11 cellular contexts compared by ENCODE assay signal in genomic region chr16:3957344-3957980, GRCh38.
DNase-seq lines count a peak whose midpoint lies in the region; ATAC-seq and TF ChIP-seq lines count a peak whose summit lies in the region.
"Had no signal": no experiment of that assay in that cellular context is flagged by ENCODE, and none has a peak within 500 bp of the region (broad histone marks: within the 10 kb centered on the region; RNA-seq: fewer than 3 reads in every experiment).

No MANE protein-coding gene starts in this region.

- no peak overlapping the region for H3K4ac ChIP-seq in H9 (ENCODE audit: low read depth, low read length)

- H3K79me1 ChIP-seq in H9 (ENCODE audit: insufficient read depth, low read depth, low read length, poor library complexity, severe bottlenecking), result no peaks in the 10 kb centered on the region

- H3K9me3 ChIP-seq in H9 (ENCODE audit: control insufficient read depth, low read depth, low read length), result no peaks in the 10 kb centered on the region
- H3K9me3 ChIP-seq in neural progenitor cell (ENCODE audit: low read depth), result no peaks in the 10 kb centered on the region

- peak; percentile 55 for ATAC-seq in SK-N-SH treated with all-trans-retinoic acid at 6 μM for 48 hours
- no peak for ATAC-seq in GM21423 (IDR thresholded peaks at IDR 0.05; ENCODE audit: unreplicated experiment)

- H3K4me2 ChIP-seq in H9 (ENCODE audit: insufficient read depth, insufficient read length, low read length) (no peak overlapping the region), neural progenitor cell (no peak overlapping the region)

- peak; percentile 19 for DNase-seq in NCI-H510A treated with DMSO at 0.1 percent for 48 hours (lab: John Stamatoyannopoulos, UW)
- DNase-seq in NCI-H510A (lab: John Stamatoyannopoulos, UW), result no peak
- no peak for DNase-seq in H9
- no peak for DNase-seq in neural progenitor cell (ENCODE audit: low spot score)
- no peak for DNase-seq in SKM-1 (lab: John Stamatoyannopoulos, UW; ENCODE audit: unreplicated experiment)
- DNase-seq in GM20000 (ENCODE audit: low spot score), result no peak
- DNase-seq: HCEC 1CT, NCI-H1930, SHP77 had no signal

- peaks cover 10% of the 10 kb centered on the region for H3F3A ChIP-seq in neural progenitor cell (ENCODE audit: low read depth)

- no peak overlapping the region for H2BK120ac ChIP-seq in H9 (ENCODE audit: low read depth, low read length, poor library complexity, severe bottlenecking)

- H3K4me3 Mint-ChIP-seq in H9 (no peak overlapping the region), neural progenitor cell (no peak overlapping the region)

- H3K79me2 ChIP-seq in H9 (ENCODE audit: insufficient read depth, low read length), result no peaks in the 10 kb centered on the region
- no peaks in the 10 kb centered on the region for H3K79me2 ChIP-seq in neural progenitor cell (ENCODE audit: low read depth)

- H2BK15ac ChIP-seq in H9 (ENCODE audit: low read depth, low read length), result no peak overlapping the region

- H3K14ac ChIP-seq in H9 (ENCODE audit: insufficient read depth, low read length), result no peak overlapping the region

- H3K27me3 ChIP-seq in H9 (ENCODE audit: insufficient read depth, low read length) (no peaks in the 10 kb centered on the region), neural progenitor cell (no peaks in the 10 kb centered on the region)

- TF ChIP-seq CTCF in H9 (conservative IDR thresholded peaks at IDR 0.05), result no peak
- no peak for TF ChIP-seq CTCF in neural progenitor cell (IDR thresholded peaks at IDR 0.05)
- TF ChIP-seq CTCF in GM20000 (IDR thresholded peaks at IDR 0.05; ENCODE audit: extremely low read depth, missing control alignments), result no peak

- H4K5ac ChIP-seq in H9 (ENCODE audit: insufficient read length, low read depth, low read length), result no peak overlapping the region

- WGBS in H9 (ENCODE audit: extremely low coverage, insufficient read length, low lambda C conversion rate), result no CpG with 5 or more reads among the region's 23 CpGs

- H3T11ph ChIP-seq in H9 (ENCODE audit: low read length), result no peak overlapping the region

- H3K4me1 ChIP-seq in H9 (ENCODE audit: insufficient read depth, low read length), result no peaks in the 10 kb centered on the region
- H3K4me1 ChIP-seq in neural progenitor cell, result peaks cover 12% of the 10 kb centered on the region

- H2BK12ac ChIP-seq in H9 (ENCODE audit: insufficient read length, low read depth, low read length), result no peak overlapping the region

- H3K27ac ChIP-seq in H9 (ENCODE audit: insufficient read length, low read depth, low read length) (no peak overlapping the region), neural progenitor cell (no peak overlapping the region)

- H2AK5ac ChIP-seq in H9 (ENCODE audit: insufficient read length, low read length), result no peak overlapping the region

- H4K91ac ChIP-seq in H9 (ENCODE audit: insufficient read length, low read depth, low read length), result no peak overlapping the region

- H3K4me1 Mint-ChIP-seq in H9 (peaks cover 12 to 28% of the 10 kb centered on the region in 2 experiments), neural progenitor cell (peaks cover 28% of the 10 kb centered on the region)

- H3K27ac Mint-ChIP-seq in H9 (peak overlapping the region in 2 of 3 experiments; percentile 13 to 81; a peak in 2 of 7 replicates), neural progenitor cell (peak overlapping the region; percentile 19)

- H3K9me3 Mint-ChIP-seq in H9 (no peaks in the 10 kb centered on the region), neural progenitor cell (no peaks in the 10 kb centered on the region)

- H3K56ac ChIP-seq in H9 (ENCODE audit: insufficient read length, low read depth, low read length), result no peak overlapping the region

- H2BK5ac ChIP-seq in H9 (ENCODE audit: insufficient read length, low read length), result no peak overlapping the region

- no peak overlapping the region for H2BK20ac ChIP-seq in H9 (ENCODE audit: low read depth, low read length, poor library complexity, severe bottlenecking)

- H3K9ac ChIP-seq in H9 (ENCODE audit: extremely low read depth, insufficient read length, low read length) (no peak overlapping the region), neural progenitor cell (no peak overlapping the region)

- no peak overlapping the region for H3K4me3 ChIP-seq in neural progenitor cell

- no peaks in the 10 kb centered on the region for H3K23me2 ChIP-seq in H9 (ENCODE audit: insufficient read length, low read depth, low read length, poor library complexity, severe bottlenecking)

- H3K36me3 Mint-ChIP-seq in H9 (ENCODE audit: insufficient read depth in 1 of 3, low read depth in 3 of 3) (no peaks in the 10 kb centered on the region), neural progenitor cell (no peaks in the 10 kb centered on the region)

- no peak overlapping the region for H3K18ac ChIP-seq in H9 (ENCODE audit: insufficient read length, low read depth, low read length)

- no peak overlapping the region for H3K23ac ChIP-seq in H9 (ENCODE audit: insufficient read length, low read depth, low read length)

- H3K36me3 ChIP-seq in neural progenitor cell, result no peaks in the 10 kb centered on the region

- H2AFZ ChIP-seq in H9 (ENCODE audit: low read length) (no peak overlapping the region), neural progenitor cell (replicated peaks) (no peak overlapping the region)

- H4K8ac ChIP-seq in H9 (replicated peaks; ENCODE audit: insufficient read length, low read depth, low read length), result no peak overlapping the region

- H4K20me1 ChIP-seq in H9 (ENCODE audit: control insufficient read depth, insufficient read depth, insufficient read length), result no peaks in the 10 kb centered on the region
- no peaks in the 10 kb centered on the region for H4K20me1 ChIP-seq in neural progenitor cell (ENCODE audit: low read depth)

- H3K27me3 Mint-ChIP-seq in H9 (ENCODE audit: low read depth) (no peaks in the 10 kb centered on the region; the same call in 1 of the 2 replicates), neural progenitor cell (ENCODE audit: insufficient read depth, low read depth) (peaks cover 3% of the 10 kb centered on the region)

TF ChIP-seq in SK-N-SH treated with all-trans-retinoic acid at 6 μM for 48 hours, 23 proteins besides CTCF, POLR2A, EP300 and RAD21:
- TF ChIP-seq TOX (CRISPR knock-in tag; IDR thresholded peaks at IDR 0.05; ENCODE audit: borderline replicate concordance) (no peak), ZNF565 (CRISPR knock-in tag; conservative IDR thresholded peaks at IDR 0.05; ENCODE audit: low read depth) (no peak), BACH2 (CRISPR knock-in tag; IDR thresholded peaks at IDR 0.05; ENCODE audit: borderline replicate concordance) (no peak), OSR1 (CRISPR knock-in tag; IDR thresholded peaks at IDR 0.05) (no peak), ZNF70 (CRISPR knock-in tag; IDR thresholded peaks at IDR 0.05) (no peak), RARB (CRISPR knock-in tag; IDR thresholded peaks at IDR 0.05) (no peak), ISL1 (CRISPR knock-in tag; IDR thresholded peaks at IDR 0.05) (no peak), ZC3H10 (CRISPR knock-in tag; IDR thresholded peaks at IDR 0.05) (no peak), ZFP30 (CRISPR knock-in tag; IDR thresholded peaks at IDR 0.05) (no peak)
TF ChIP-seq in SK-N-SH treated with all-trans-retinoic acid at 6 μM for 48 hours: peak in this region for 0.
